Comparison of ENCODE assay signal across 1 cellular context in genomic region chr10:73252445-73253225, GRCh38.
TF ChIP-seq lines count a peak whose summit lies in the region.

Gene MRPS16 (minus strand): TSS chr10:73252644. CDS start chr10:73252482, 162 bp downstream.

TF ChIP-seq in GM12878, 131 proteins besides CTCF, POLR2A, EP300 and RAD21 (continued from another document and continues in another):
- TF ChIP-seq NKRF (conservative IDR thresholded peaks at IDR 0.05) (peak; percentile 88), EGR1 (IDR thresholded peaks at IDR 0.05; ENCODE audit: borderline replicate concordance in 1 of 2, low read depth in 2 of 2, low read length in 2 of 2) (no peak), RAD51 (IDR thresholded peaks at IDR 0.05) (no peak), CREM (IDR thresholded peaks at IDR 0.05; ENCODE audit: low read depth) (peak; percentile 75), E2F8 (IDR thresholded peaks at IDR 0.05; ENCODE audit: low read depth, partially characterized antibody) (peak; percentile 62), ZNF274 (IDR thresholded peaks at IDR 0.05; ENCODE audit: insufficient read depth, insufficient read length) (no peak), HDGF (IDR thresholded peaks at IDR 0.05) (peak; percentile 45; the same call in 1 of the 2 replicates), EED (IDR thresholded peaks at IDR 0.05; ENCODE audit: low read depth) (peak; percentile 68; the same call in 1 of the 2 replicates), EZH2 (IDR thresholded peaks at IDR 0.05; ENCODE audit: borderline replicate concordance, control insufficient read depth, low read depth, low read length) (no peak), CBFB (IDR thresholded peaks at IDR 0.05; ENCODE audit: low read depth) (peak; percentile 92; the same call in 1 of the 2 replicates), NFIC (IDR thresholded peaks at IDR 0.05; ENCODE audit: low read depth, low read length) (no peak), ASH2L (IDR thresholded peaks at IDR 0.05; ENCODE audit: borderline replicate concordance, low read depth) (0 out of 2 replicates have a peak, but pooled peaks have one; percentile 67), NR2C1 (IDR thresholded peaks at IDR 0.05) (peak; percentile 97), PAX5 (IDR thresholded peaks at IDR 0.05; ENCODE audit: borderline replicate concordance, low read depth, low read length) (no peak), KLF5 (IDR thresholded peaks at IDR 0.05; ENCODE audit: partially characterized antibody) (peak; percentile 67), POU2F2 (IDR thresholded peaks at IDR 0.05; ENCODE audit: borderline replicate concordance, low read depth, low read length) (no peak), STAT1 (conservative IDR thresholded peaks at IDR 0.05) (0 out of 2 replicates have a peak, but pooled peaks have one; percentile 39), SUZ12 (IDR thresholded peaks at IDR 0.05; ENCODE audit: unreplicated experiment) (no peak), USF1 (IDR thresholded peaks at IDR 0.05; ENCODE audit: borderline replicate concordance, extremely low read length, insufficient read depth, low read depth, low read length) (no peak), PRDM15 (CRISPR knock-in tag; IDR thresholded peaks at IDR 0.05) (no peak), MYC (IDR thresholded peaks at IDR 0.05; ENCODE audit: insufficient read depth, insufficient read length, insufficient replicate concordance, low read length, severe bottlenecking) (peak; percentile 39), TBL1XR1 (IDR thresholded peaks at IDR 0.05; ENCODE audit: low read depth, low read length) (peak; percentile 76; the same call in 1 of the 2 replicates), FOXK2 (IDR thresholded peaks at IDR 0.05) (no peak; the same call in 1 of the 2 replicates), CREB1 (IDR thresholded peaks at IDR 0.05; ENCODE audit: low read depth) (peak; percentile 87), YY1 (IDR thresholded peaks at IDR 0.05; ENCODE audit: low read depth, low read length) (peak; percentile 62; the same call in 1 of the 2 replicates), CUX1 (IDR thresholded peaks at IDR 0.05; ENCODE audit: insufficient replicate concordance, low read depth, low read length) (no peak), MTA2 (IDR thresholded peaks at IDR 0.05; ENCODE audit: low read depth) (peak; percentile 58), SMAD1 (IDR thresholded peaks at IDR 0.05; ENCODE audit: low read depth, partially characterized antibody) (peak; percentile 22), ZBTB11 (CRISPR knock-in tag; IDR thresholded peaks at IDR 0.05) (no peak), USF2 (IDR thresholded peaks at IDR 0.05; ENCODE audit: borderline replicate concordance, low read depth, low read length) (no peak), E4F1 (IDR thresholded peaks at IDR 0.05; ENCODE audit: borderline replicate concordance, partially characterized antibody) (peak; percentile 98), CHD1 (IDR thresholded peaks at IDR 0.05; ENCODE audit: low read depth, low read length) (no peak), MEF2A (IDR thresholded peaks at IDR 0.05; ENCODE audit: insufficient read depth, low read depth, low read length) (0 out of 2 replicates have a peak, but pooled peaks have one; percentile 22), BACH1 (IDR thresholded peaks at IDR 0.05; ENCODE audit: borderline replicate concordance) (0 out of 2 replicates have a peak, but pooled peaks have one; percentile 7), PML (IDR thresholded peaks at IDR 0.05; ENCODE audit: low read length) (peak; percentile 96), IKZF1 (conservative IDR thresholded peaks at IDR 0.05) (peak; percentile 90), SIX5 (IDR thresholded peaks at IDR 0.05; ENCODE audit: low read depth, low read length, severe bottlenecking) (peak; percentile 54)
